29 cellular contexts compared by ENCODE assay signal in the genomic region with DNA sequence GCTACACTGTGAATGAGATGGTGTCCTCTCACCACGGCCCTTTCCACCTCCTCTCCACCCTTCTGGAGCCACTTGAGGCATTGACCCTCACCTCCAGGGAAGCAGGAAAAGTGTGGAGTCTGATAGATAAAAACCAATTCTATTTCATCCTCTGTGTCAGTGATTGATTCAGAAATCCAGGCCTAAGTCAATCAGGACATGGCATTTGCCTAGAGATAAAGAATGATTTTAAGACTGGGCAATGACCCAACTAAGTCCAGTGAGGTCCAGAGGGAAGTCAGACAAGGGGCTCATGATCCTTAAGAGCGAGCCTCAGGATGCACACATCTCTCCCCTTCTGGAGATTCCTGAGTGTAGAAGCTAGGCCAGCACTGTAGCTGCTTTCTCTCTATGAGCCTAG.
"Had no signal": no experiment of that assay in that cellular context is flagged by ENCODE, and none has a peak within 500 bp of the region (broad histone marks: within the 10 kb centered on the region; RNA-seq: fewer than 3 reads in every experiment).

No MANE protein-coding gene starts in this region.

- H3K4me3 ChIP-seq: heart right ventricle, hepatocyte, left ventricle myocardium inferior, lower lobe of right lung, neural progenitor cell, ovary, prostate gland, skin epidermis, tibial nerve, upper lobe of left lung, vagina had no signal

- H3K4me2 ChIP-seq: hepatocyte, neural progenitor cell had no signal

- H3K27me3 Mint-ChIP-seq: stimulated activated memory B cell treated with anti-CD40 and anti-IgM and Interleukin-4, amounts not matched to agents 10 μg/mL and 1 μg/mL and 100 μg/mL, for 72 hours had no signal

- H3K4me1 Mint-ChIP-seq: naive B cell; natural killer cell; stimulated activated memory B cell treated with anti-CD40 and anti-IgM and Interleukin-4, amounts not matched to agents 10 μg/mL and 1 μg/mL and 100 μg/mL, for 72 hours had no signal

- H3K36me3 ChIP-seq: heart right ventricle, left ventricle myocardium inferior, lower lobe of right lung, neural progenitor cell, neutrophil, ovary, prostate gland, tibial nerve, upper lobe of left lung, vagina had no signal

- H3K27ac Mint-ChIP-seq: mesothelial cell of epicardium; naive B cell; natural killer cell; nephron progenitor cell; neural progenitor cell; stimulated activated memory B cell treated with anti-CD40 and anti-IgM and Interleukin-4, amounts not matched to agents 10 μg/mL and 1 μg/mL and 100 μg/mL, for 72 hours had no signal

- H2AFZ ChIP-seq: hepatocyte, neural progenitor cell had no signal

- H3K27me3 ChIP-seq: heart right ventricle, hepatocyte, neural progenitor cell, ovary, tibial nerve, upper lobe of left lung, vagina had no signal

- H3K4me3 Mint-ChIP-seq: mesothelial cell of epicardium; naive B cell; natural killer cell; neural progenitor cell; stimulated activated memory B cell treated with anti-CD40 and anti-IgM and Interleukin-4, amounts not matched to agents 10 μg/mL and 1 μg/mL and 100 μg/mL, for 72 hours; stimulated activated naive CD8-positive, alpha-beta T cell treated with anti-CD3 and anti-CD28 coated beads, Interleukin-15, amount 100 ng/mL, for 72 hours had no signal

- H3K9me3 Mint-ChIP-seq: mesothelial cell of epicardium; natural killer cell; nephron progenitor cell; neural progenitor cell; stimulated activated naive CD8-positive, alpha-beta T cell treated with anti-CD3 and anti-CD28 coated beads, Interleukin-15, amount 100 ng/mL, for 72 hours had no signal

- DNase-seq: heart right ventricle; left ventricle myocardium inferior; lower lobe of right lung; mammary epithelial cell; naive B cell; natural killer cell; nephron progenitor cell; occipital lobe; ovary; posterior cingulate gyrus; retina; right cardiac atrium; stimulated activated CD4-positive, alpha-beta T cell treated with anti-CD3 and anti-CD28 coated beads, Interleukin-1b, Interleukin-23, amount 100 ng/mL, for 48 hours; stimulated activated CD4-positive, alpha-beta T cell treated with anti-CD3 and anti-CD28 coated beads, Interleukin-2, amount 100 ng/mL, for 48 hours; stimulated activated CD4-positive, alpha-beta T cell treated with anti-CD3 and anti-CD28 coated beads, Interleukin-4, amount 100 ng/mL, for 4 hours; stimulated activated CD8-positive, alpha-beta memory T cell treated with anti-CD3 and anti-CD28 coated beads, Interleukin-4, amount 100 ng/mL, for 48 hours; stimulated activated naive CD4-positive, alpha-beta T cell treated with Interleukin-2 at 50 U/mL for 16 hours; stimulated activated naive CD8-positive, alpha-beta T cell treated with anti-CD3 and anti-CD28 coated beads, Interleukin-15, amount 100 ng/mL, for 72 hours; upper lobe of left lung had no signal

- H3K9me3 ChIP-seq: heart right ventricle, left ventricle myocardium inferior, lower lobe of right lung, neutrophil, ovary, prostate gland, tibial nerve, upper lobe of left lung, vagina had no signal

- H3K79me2 ChIP-seq: hepatocyte had no signal

- H3K4me1 ChIP-seq: lower lobe of right lung, prostate gland had no signal

- H3K27ac ChIP-seq: heart right ventricle, hepatocyte, left ventricle myocardium inferior, lower lobe of right lung, neural progenitor cell, neutrophil, ovary, prostate gland, skin epidermis, tibial nerve, upper lobe of left lung, vagina had no signal

- H3K36me3 Mint-ChIP-seq: mesothelial cell of epicardium, naive B cell, natural killer cell, neural progenitor cell had no signal

- ATAC-seq: lower lobe of right lung; natural killer cell; sciatic nerve; stimulated activated memory B cell treated with anti-CD40 and anti-IgM and Interleukin-4, amounts not matched to agents 10 μg/mL and 1 μg/mL and 100 μg/mL, for 72 hours; stimulated activated naive CD8-positive, alpha-beta T cell treated with anti-CD3 and anti-CD28 coated beads, Interleukin-15, amount 100 ng/mL, for 72 hours had no signal
